Comparison of ENCODE assay signal across 1 cellular context in the genomic region with DNA sequence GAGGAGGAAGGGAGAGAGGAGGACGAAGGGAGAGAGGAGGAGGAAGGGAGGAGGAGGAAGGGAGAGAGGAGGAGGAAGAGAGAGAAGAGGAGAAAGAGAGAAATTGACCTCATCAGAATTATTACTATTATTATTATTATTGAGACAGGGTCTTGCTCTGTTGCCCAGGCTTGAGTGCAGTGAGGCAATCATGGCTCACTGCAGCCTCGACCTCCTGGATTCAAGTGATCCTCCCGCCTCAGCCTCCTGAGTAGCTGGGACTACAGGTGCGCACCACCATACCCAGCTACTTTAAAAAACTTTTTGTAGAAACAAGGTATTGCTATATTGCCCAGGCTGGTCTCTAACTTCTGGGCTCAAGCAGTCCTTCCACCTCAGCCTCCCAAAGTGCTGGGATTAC.
TF ChIP-seq lines count a peak whose summit lies in the region.

No MANE protein-coding gene starts in this region.

TF ChIP-seq in K562, 482 proteins besides CTCF, POLR2A, EP300 and RAD21:
- peak; percentile 98 for TF ChIP-seq ZNF121 (CRISPR knock-in tag; conservative IDR thresholded peaks at IDR 0.05)
- TF ChIP-seq ZNF263 (CRISPR knock-in tag; IDR thresholded peaks at IDR 0.05; ENCODE audit: borderline replicate concordance), result peak; percentile 43; the same call in 1 of the 2 replicates
